In genomic region chr10:22690158-22690557, GRCh38 we compare ENCODE assay signal across 17 cellular contexts. TPM values are rescaled to one million over a fixed set of nuclear protein-coding genes. Genes with fewer than 3 reads are reported as not detected.
DNase-seq lines count a peak whose midpoint lies in the region; ATAC-seq and TF ChIP-seq lines count a peak whose summit lies in the region.
"Had no signal": no experiment of that assay in that cellular context is flagged by ENCODE, and none has a peak within 500 bp of the region (broad histone marks: within the 10 kb centered on the region; RNA-seq: fewer than 3 reads in every experiment).

No MANE protein-coding gene starts in this region.

- peaks cover 9 to 46% (median 14%) of the 10 kb centered on the region in 3 donors for H3K4me1 ChIP-seq in gastroesophageal sphincter
- H3K4me1 ChIP-seq: colonic mucosa had no signal

- H3K36me3 Mint-ChIP-seq in activated T-cell treated with anti-CD3 and anti-CD28 coated beads, Interleukin-2, amount 50 U/mL, for 24 hours (ENCODE audit: low read depth) = peaks cover 39% of the 10 kb centered on the region
- H3K36me3 Mint-ChIP-seq in activated T-cell treated with anti-CD3 and anti-CD28 coated beads, Interleukin-2, amount 50 U/mL, for 72 hours (ENCODE audit: insufficient read depth in 2 of 2) = peaks cover 3 to 5% of the 10 kb centered on the region in 2 donors
- peaks cover 5% of the 10 kb centered on the region for H3K36me3 Mint-ChIP-seq in activated B cell treated with CpG ODN at 0.5 μM for 24 hours (ENCODE audit: low read depth)
- H3K36me3 Mint-ChIP-seq in stimulated activated effector memory CD8-positive, alpha-beta T cell treated with anti-CD3 and anti-CD28 coated beads, Interleukin-12 subunit alpha, Interleukin-12 subunit beta, amount 100 ng/mL, for 72 hours = peaks cover 4% of the 10 kb centered on the region
- H3K36me3 Mint-ChIP-seq in progenitor cell of endocrine pancreas (ENCODE audit: insufficient read depth) = peaks cover 11% of the 10 kb centered on the region

- TF ChIP-seq CTCF in activated B cell treated with CpG ODN at 0.5 μM for 24 hours (IDR thresholded peaks at IDR 0.05) (no peak), gastroesophageal sphincter (IDR thresholded peaks at IDR 0.05) (no peak), progenitor cell of endocrine pancreas (IDR thresholded peaks at IDR 0.05; ENCODE audit: unreplicated experiment) (no peak)

- no peak for TF ChIP-seq POLR2A in gastroesophageal sphincter (IDR thresholded peaks at IDR 0.05)

- no peak overlapping the region for H3K4me3 ChIP-seq in gastroesophageal sphincter
- H3K4me3 ChIP-seq: colonic mucosa had no signal

- WGBS in gastroesophageal sphincter (ENCODE audit: low coverage in 1 of 2), 2 donors = 73 to 85% methylated on average over 2 of the region's 2 CpGs

- no peak for TF ChIP-seq EP300 in gastroesophageal sphincter (IDR thresholded peaks at IDR 0.05)

- no peaks in the 10 kb centered on the region for H3K9me3 ChIP-seq in gastroesophageal sphincter
- H3K9me3 ChIP-seq: colonic mucosa had no signal

- peaks cover 8% of the 10 kb centered on the region for H3K9me3 Mint-ChIP-seq in activated T-cell treated with anti-CD3 and anti-CD28 coated beads, Interleukin-2, amount 50 U/mL, for 24 hours
- H3K9me3 Mint-ChIP-seq in activated T-cell treated with anti-CD3 and anti-CD28 coated beads, Interleukin-2, amount 50 U/mL, for 72 hours = no peaks in the 10 kb centered on the region
- H3K9me3 Mint-ChIP-seq in activated B cell treated with CpG ODN at 0.5 μM for 24 hours (no peaks in the 10 kb centered on the region), progenitor cell of endocrine pancreas (ENCODE audit: low read depth) (peaks cover 13% of the 10 kb centered on the region)
- no peaks in the 10 kb centered on the region for H3K9me3 Mint-ChIP-seq in stimulated activated effector memory CD8-positive, alpha-beta T cell treated with anti-CD3 and anti-CD28 coated beads, Interleukin-12 subunit alpha, Interleukin-12 subunit beta, amount 100 ng/mL, for 72 hours
- H3K9me3 Mint-ChIP-seq: CD14-positive monocyte; HFFc6; stimulated activated naive CD8-positive, alpha-beta T cell treated with anti-CD3 and anti-CD28 coated beads, Interleukin-15, amount 100 ng/mL, for 72 hours had no signal

- no peaks in the 10 kb centered on the region for H3K27me3 ChIP-seq in gastroesophageal sphincter
- H3K27me3 ChIP-seq: colonic mucosa had no signal

- DNase-seq in activated T-cell treated with anti-CD3 and anti-CD28 coated beads, Interleukin-2, amount 50 U/mL, for 24 hours = no peak
- no peak for DNase-seq in activated T-cell treated with anti-CD3 and anti-CD28 coated beads, Interleukin-2, amount 50 U/mL, for 72 hours
- no peak for DNase-seq in activated B cell treated with CpG ODN at 0.5 μM for 24 hours
- no peak for DNase-seq in stimulated activated effector memory CD8-positive, alpha-beta T cell treated with anti-CD3 and anti-CD28 coated beads, Interleukin-12 subunit alpha, Interleukin-12 subunit beta, amount 100 ng/mL, for 72 hours (ENCODE audit: low spot score in 2 of 2)
- DNase-seq in caudate nucleus (lab: John Stamatoyannopoulos, UW) = no peak
- no peak for DNase-seq in progenitor cell of endocrine pancreas (ENCODE audit: low spot score, unreplicated experiment)
- DNase-seq: activated CD8-positive, alpha-beta memory T cell treated with anti-CD3 and anti-CD28 coated beads for 24 hours; activated gamma-delta T cell treated with Interleukin-2 at 50 U/mL for 16 hours; colonic mucosa; HFFc6; NCI-H1436 treated with DMSO at 0.1 percent for 48 hours; stimulated activated CD4-positive, alpha-beta T cell treated with anti-CD3 and anti-CD28 coated beads, Interleukin-12 subunit alpha, Interleukin-12 subunit beta, amount 100 ng/mL, for 4 hours; stimulated activated naive CD8-positive, alpha-beta T cell treated with anti-CD3 and anti-CD28 coated beads, Interleukin-15, amount 100 ng/mL, for 72 hours had no signal

- ATAC-seq in activated T-cell treated with anti-CD3 and anti-CD28 coated beads, Interleukin-2, amount 50 U/mL, for 72 hours (replicated peaks in 1 of 2) = no peak
- peak; percentile 52 for ATAC-seq in HG02840 (IDR thresholded peaks at IDR 0.05; ENCODE audit: low FRiP score, unreplicated experiment)
- peak; percentile 36 for ATAC-seq in activated B cell treated with CpG ODN at 0.5 μM for 24 hours (ENCODE audit: low read depth)
- ATAC-seq in stimulated activated effector memory CD8-positive, alpha-beta T cell treated with anti-CD3 and anti-CD28 coated beads, Interleukin-12 subunit alpha, Interleukin-12 subunit beta, amount 100 ng/mL, for 72 hours = no peak
- no peak for ATAC-seq in gastroesophageal sphincter
- ATAC-seq: stimulated activated naive CD8-positive, alpha-beta T cell treated with anti-CD3 and anti-CD28 coated beads, Interleukin-15, amount 100 ng/mL, for 72 hours had no signal

- H3K27ac Mint-ChIP-seq in activated T-cell treated with anti-CD3 and anti-CD28 coated beads, Interleukin-2, amount 50 U/mL, for 24 hours = peak overlapping the region; percentile 97
- no peak overlapping the region for H3K27ac Mint-ChIP-seq in activated T-cell treated with anti-CD3 and anti-CD28 coated beads, Interleukin-2, amount 50 U/mL, for 72 hours
- no peak overlapping the region for H3K27ac Mint-ChIP-seq in activated B cell treated with CpG ODN at 0.5 μM for 24 hours
- H3K27ac Mint-ChIP-seq in stimulated activated effector memory CD8-positive, alpha-beta T cell treated with anti-CD3 and anti-CD28 coated beads, Interleukin-12 subunit alpha, Interleukin-12 subunit beta, amount 100 ng/mL, for 72 hours = peak overlapping the region; percentile 88
- H3K27ac Mint-ChIP-seq in progenitor cell of endocrine pancreas = no peak overlapping the region
- H3K27ac Mint-ChIP-seq: HFFc6; nephron; stimulated activated naive CD8-positive, alpha-beta T cell treated with anti-CD3 and anti-CD28 coated beads, Interleukin-15, amount 100 ng/mL, for 72 hours had no signal

- no peaks in the 10 kb centered on the region for H3K36me3 ChIP-seq in gastroesophageal sphincter
- H3K36me3 ChIP-seq: colonic mucosa had no signal

- POLR2A ChIA-PET in activated B cell treated with CpG ODN at 0.5 μM for 24 hours (lab: Charles Lee) = interaction anchor here (0.6 to 1.2 kb wide), 3 partner anchors 14 to 88 kb away, joined by 3 to 11 read pairs (median 7); no protein-coding TSS in a partner anchor

- H3K27ac ChIP-seq in gastroesophageal sphincter (no peak overlapping the region), caudate nucleus (ENCODE audit: low read depth, low read length) (no peak overlapping the region)
- H3K27ac ChIP-seq: colonic mucosa had no signal

- CTCF ChIA-PET in activated B cell treated with CpG ODN at 0.5 μM for 24 hours (lab: Charles Lee) = no interaction called here

- H3K4me1 Mint-ChIP-seq in activated T-cell treated with anti-CD3 and anti-CD28 coated beads, Interleukin-2, amount 50 U/mL, for 24 hours (ENCODE audit: low read depth) = peaks cover 95% of the 10 kb centered on the region
- peaks cover 90% of the 10 kb centered on the region for H3K4me1 Mint-ChIP-seq in activated T-cell treated with anti-CD3 and anti-CD28 coated beads, Interleukin-2, amount 50 U/mL, for 72 hours (ENCODE audit: low read depth)
- H3K4me1 Mint-ChIP-seq in activated B cell treated with CpG ODN at 0.5 μM for 24 hours (peaks cover 74% of the 10 kb centered on the region), progenitor cell of endocrine pancreas (ENCODE audit: low read depth) (peaks cover 2% of the 10 kb centered on the region)
- H3K4me1 Mint-ChIP-seq in stimulated activated effector memory CD8-positive, alpha-beta T cell treated with anti-CD3 and anti-CD28 coated beads, Interleukin-12 subunit alpha, Interleukin-12 subunit beta, amount 100 ng/mL, for 72 hours = peaks cover 79% of the 10 kb centered on the region

- H3K27me3 Mint-ChIP-seq in activated T-cell treated with anti-CD3 and anti-CD28 coated beads, Interleukin-2, amount 50 U/mL, for 24 hours = no peaks in the 10 kb centered on the region
- no peaks in the 10 kb centered on the region for H3K27me3 Mint-ChIP-seq in activated T-cell treated with anti-CD3 and anti-CD28 coated beads, Interleukin-2, amount 50 U/mL, for 72 hours (ENCODE audit: low read depth)
- H3K27me3 Mint-ChIP-seq in activated B cell treated with CpG ODN at 0.5 μM for 24 hours (no peaks in the 10 kb centered on the region), progenitor cell of endocrine pancreas (no peaks in the 10 kb centered on the region)
- H3K27me3 Mint-ChIP-seq: stimulated activated naive CD8-positive, alpha-beta T cell treated with anti-CD3 and anti-CD28 coated beads, Interleukin-15, amount 100 ng/mL, for 72 hours had no signal

- intact Hi-C loops in activated B cell treated with CpG ODN at 0.5 μM for 24 hours (cut with micrococcal nuclease) = no loop called here

- no peak overlapping the region for H3K4me3 Mint-ChIP-seq in activated T-cell treated with anti-CD3 and anti-CD28 coated beads, Interleukin-2, amount 50 U/mL, for 24 hours
- H3K4me3 Mint-ChIP-seq in activated T-cell treated with anti-CD3 and anti-CD28 coated beads, Interleukin-2, amount 50 U/mL, for 72 hours = no peak overlapping the region
- H3K4me3 Mint-ChIP-seq in activated B cell treated with CpG ODN at 0.5 μM for 24 hours (no peak overlapping the region), progenitor cell of endocrine pancreas (ENCODE audit: low read depth) (no peak overlapping the region)
- H3K4me3 Mint-ChIP-seq in stimulated activated effector memory CD8-positive, alpha-beta T cell treated with anti-CD3 and anti-CD28 coated beads, Interleukin-12 subunit alpha, Interleukin-12 subunit beta, amount 100 ng/mL, for 72 hours = no peak overlapping the region
- H3K4me3 Mint-ChIP-seq: HFFc6; nephron; stimulated activated naive CD8-positive, alpha-beta T cell treated with anti-CD3 and anti-CD28 coated beads, Interleukin-15, amount 100 ng/mL, for 72 hours had no signal

RNA-seq across cellular contexts. Expression of gene PIP4K2A, which starts 24.2 kb away (rescaled TPM):
- 100 to 1,000 TPM; 104 to 138 TPM for total RNA-seq in activated T-cell treated with anti-CD3 and anti-CD28 coated beads, Interleukin-2, amount 50 U/mL, for 72 hours
- 94.6 and 102 TPM in 2 replicates for total RNA-seq in activated B cell treated with CpG ODN at 0.5 μM for 24 hours
- 10 to 100 TPM; 30.4 to 57.2 (median 51.3) TPM for total RNA-seq in gastroesophageal sphincter
- total RNA-seq in progenitor cell of endocrine pancreas = 22.4 and 26.7 TPM in 2 replicates

Comparison
In these comparisons a context has a peak if more than half of its experiments do, and no peak if none do; other contexts are left out.
1. H3K27ac Mint-ChIP-seq: peak in activated T-cell treated with anti-CD3 and anti-CD28 coated beads, Interleukin-2, amount 50 U/mL, for 24 hours (single experiment) and stimulated activated effector memory CD8-positive, alpha-beta T cell treated with anti-CD3 and anti-CD28 coated beads, Interleukin-12 subunit alpha, Interleukin-12 subunit beta, amount 100 ng/mL, for 72 hours (single experiment); none in activated T-cell treated with anti-CD3 and anti-CD28 coated beads, Interleukin-2, amount 50 U/mL, for 72 hours (single experiment), activated B cell treated with CpG ODN at 0.5 μM for 24 hours (single experiment) and progenitor cell of endocrine pancreas (single experiment).
2. ATAC-seq: peak in HG02840 (single experiment) and activated B cell treated with CpG ODN at 0.5 μM for 24 hours (single experiment); none in activated T-cell treated with anti-CD3 and anti-CD28 coated beads, Interleukin-2, amount 50 U/mL, for 72 hours (0 of 2), stimulated activated effector memory CD8-positive, alpha-beta T cell treated with anti-CD3 and anti-CD28 coated beads, Interleukin-12 subunit alpha, Interleukin-12 subunit beta, amount 100 ng/mL, for 72 hours (single experiment) and gastroesophageal sphincter (single experiment).